36 cellular contexts compared by ENCODE assay signal in genomic region chr22:39880722-39881121, GRCh38. TPM values are rescaled to one million over a fixed set of nuclear protein-coding genes. Genes with fewer than 3 reads are reported as not detected.
"Had no signal": no experiment of that assay in that cellular context is flagged by ENCODE, and none has a peak within 500 bp of the region (broad histone marks: within the 10 kb centered on the region; RNA-seq: fewer than 3 reads in every experiment).

No MANE protein-coding gene starts in this region.

- H3K4me1 ChIP-seq: adrenal gland, body of pancreas, breast epithelium had no signal

- DNase-seq: activated CD4-positive, alpha-beta memory T cell treated with anti-CD3 and anti-CD28 coated beads for 36 hours; activated CD4-positive, alpha-beta T cell treated with anti-CD3 and anti-CD28 coated beads for 1 hour; activated CD4-positive, alpha-beta T cell treated with anti-CD3 and anti-CD28 coated beads for 4 hours; activated CD4-positive, alpha-beta T cell treated with anti-CD3 and anti-CD28 coated beads, Interleukin-2, amount 10 ng/mL, durations not matched to agents 24 days and 14 days; activated CD4-positive, alpha-beta T cell treated with anti-CD3 and anti-CD28 coated beads, Interleukin-2, amount 50 U/mL, for 1 hour; activated CD4-positive, alpha-beta T cell treated with anti-CD3 and anti-CD28 coated beads, Interleukin-2, amount 50 U/mL, for 4 hours; activated CD4-positive, CD25-positive, alpha-beta regulatory T cell; activated CD8-positive, alpha-beta memory T cell treated with anti-CD3 and anti-CD28 coated beads, Interleukin-2, amount 50 U/mL, for 4 hours; activated CD8-positive, alpha-beta T cell treated with anti-CD3 and anti-CD28 coated beads for 36 hours; activated effector memory CD4-positive, alpha-beta T cell treated with anti-CD3 and anti-CD28 coated beads, Interleukin-2, amount 50 U/mL, for 16 hours; activated gamma-delta T cell treated with Interleukin-2 at 50 U/mL for 16 hours; activated naive CD4-positive, alpha-beta T cell; activated naive CD4-positive, alpha-beta T cell treated with anti-CD3 and anti-CD28 coated beads for 36 hours; activated naive CD4-positive, alpha-beta T cell treated with anti-CD3 and anti-CD28 coated beads, Interleukin-2, amount 50 U/mL, for 16 hours; activated naive CD8-positive, alpha-beta T cell treated with anti-CD3 and anti-CD28 coated beads for 36 hours; activated T-cell treated with anti-CD3 and anti-CD28 coated beads for 4 hours; activated T-cell treated with anti-CD3 and anti-CD28 coated beads, Interleukin-2, amount 50 U/mL, for 1 hour; activated T-cell treated with anti-CD3 and anti-CD28 coated beads, Interleukin-2, amount 50 U/mL, for 4 hours; activated T-cell treated with anti-CD3 and anti-CD28 coated beads, Interleukin-2, amount 50 U/mL, for 72 hours; adrenal gland; amniotic stem cell; aorta; body of pancreas; brain microvascular endothelial cell; central memory CD4-positive, alpha-beta T cell; T-helper 1 cell; T-helper 2 cell; T-helper 9 cell had no signal

- H3K9me3 ChIP-seq: adrenal gland, body of pancreas, breast epithelium had no signal

- H3K27ac ChIP-seq: adrenal gland, body of pancreas, brain microvascular endothelial cell, breast epithelium, VCaP had no signal

- H3K4me3 ChIP-seq: adrenal gland, body of pancreas, breast epithelium had no signal

- ATAC-seq: activated CD4-positive, CD25-positive, alpha-beta regulatory T cell treated with anti-CD3 and anti-CD28 coated beads, Interleukin-2, amount 50 U/mL, for 24 hours; activated CD8-positive, alpha-beta T cell treated with anti-CD3 and anti-CD28 coated beads for 36 hours; activated naive CD4-positive, alpha-beta T cell treated with anti-CD3 and anti-CD28 coated beads, Interleukin-2, amount 50 U/mL, for 72 hours; activated T-cell treated with anti-CD3 and anti-CD28 coated beads, Interleukin-2, amount 50 U/mL, for 4 hours; activated T-cell treated with anti-CD3 and anti-CD28 coated beads, Interleukin-2, amount 50 U/mL, for 72 hours; activated T-helper 17 cell treated with anti-CD3 and anti-CD28 coated beads, Interleukin-2, amount 50 U/mL, for 72 hours; body of pancreas; WTC11 had no signal

- FAIRE-seq: astrocyte, TTC549 had no signal

RNA-seq across cellular contexts. Expression of gene ENTHD1, which starts 12.8 kb away (rescaled TPM):
- polyA plus RNA-seq: adrenal gland, aorta had no signal
